ENCODE assay signal across 8 cellular contexts in genomic region chr6:122530440-122531046, GRCh38. TPM values are rescaled to one million over a fixed set of nuclear protein-coding genes. Genes with fewer than 3 reads are reported as not detected.
DNase-seq lines count a peak whose midpoint lies in the region; ATAC-seq and TF ChIP-seq lines count a peak whose summit lies in the region.

No MANE protein-coding gene starts in this region.

- H3K4me2 ChIP-seq in OCI-LY3 (ENCODE audit: low read length): no peak overlapping the region

- H3K27ac ChIP-seq in OCI-LY3 (ENCODE audit: low read length): no peak overlapping the region

- no peak overlapping the region for H3K9ac ChIP-seq in OCI-LY3 (ENCODE audit: low read length)

- no peak overlapping the region for H3K27ac Mint-ChIP-seq in activated T-helper 1 cell treated with anti-CD3 and anti-CD28 coated beads, Interleukin-12 subunit alpha, Interleukin-12 subunit beta, Interleukin-2, Interleukin-4 antibody, amounts not matched to agents 30 ng/mL and 10 ng/mL and 1 ng/mL, durations not matched to agents 14 hours and 24 hours and 36 hours

- no peaks in the 10 kb centered on the region for H3K36me3 ChIP-seq in OCI-LY3 (replicated peaks; ENCODE audit: low read depth, low read length)

- H2AFZ ChIP-seq in OCI-LY3 (ENCODE audit: low read depth, low read length): no peak overlapping the region

- peaks cover 28% of the 10 kb centered on the region for H3K27me3 Mint-ChIP-seq in activated T-helper 1 cell treated with anti-CD3 and anti-CD28 coated beads, Interleukin-12 subunit alpha, Interleukin-12 subunit beta, Interleukin-2, Interleukin-4 antibody, amounts not matched to agents 30 ng/mL and 10 ng/mL and 1 ng/mL, durations not matched to agents 14 hours and 24 hours and 36 hours (ENCODE audit: insufficient read depth)

- DNase-seq in GM04504 (ENCODE audit: low read depth): peak; percentile 35
- DNase-seq in Jurkat, Clone E6-1 (ENCODE audit: low read depth, low spot score): peak; percentile 64
- DNase-seq in activated T-helper 1 cell treated with anti-CD3 and anti-CD28 coated beads, Interleukin-12 subunit alpha, Interleukin-12 subunit beta, Interleukin-2, Interleukin-4 antibody, amounts not matched to agents 30 ng/mL and 10 ng/mL and 1 ng/mL, durations not matched to agents 14 hours and 24 hours and 36 hours (ENCODE audit: low spot score): peak; percentile 50
- peak; percentile 51 for DNase-seq in glomerular endothelial cell (ENCODE audit: extremely low read depth, low read depth, low spot score)
- peak; percentile 2 for DNase-seq in pulmonary artery endothelial cell (ENCODE audit: low read depth, low spot score)
- no peak for DNase-seq in activated effector memory CD4-positive, alpha-beta T cell treated with anti-CD3 and anti-CD28 coated beads, Interleukin-2, amount 50 U/mL, for 16 hours

- H3K9me3 Mint-ChIP-seq in activated T-helper 1 cell treated with anti-CD3 and anti-CD28 coated beads, Interleukin-12 subunit alpha, Interleukin-12 subunit beta, Interleukin-2, Interleukin-4 antibody, amounts not matched to agents 30 ng/mL and 10 ng/mL and 1 ng/mL, durations not matched to agents 14 hours and 24 hours and 36 hours: no peaks in the 10 kb centered on the region

- H3K27me3 ChIP-seq in OCI-LY3 (ENCODE audit: low read depth, low read length): no peaks in the 10 kb centered on the region

- H3K9me3 ChIP-seq in OCI-LY3 (ENCODE audit: insufficient read depth, low read length): no peaks in the 10 kb centered on the region

- peak; percentile 96 for ATAC-seq in GM21786 (IDR thresholded peaks at IDR 0.05; ENCODE audit: unreplicated experiment)

- no peaks in the 10 kb centered on the region for H3K4me1 Mint-ChIP-seq in activated T-helper 1 cell treated with anti-CD3 and anti-CD28 coated beads, Interleukin-12 subunit alpha, Interleukin-12 subunit beta, Interleukin-2, Interleukin-4 antibody, amounts not matched to agents 30 ng/mL and 10 ng/mL and 1 ng/mL, durations not matched to agents 14 hours and 24 hours and 36 hours (ENCODE audit: low read depth)

- H3K4me1 ChIP-seq in OCI-LY3 (ENCODE audit: low read length): no peaks in the 10 kb centered on the region

- no peaks in the 10 kb centered on the region for H3K36me3 Mint-ChIP-seq in activated T-helper 1 cell treated with anti-CD3 and anti-CD28 coated beads, Interleukin-12 subunit alpha, Interleukin-12 subunit beta, Interleukin-2, Interleukin-4 antibody, amounts not matched to agents 30 ng/mL and 10 ng/mL and 1 ng/mL, durations not matched to agents 14 hours and 24 hours and 36 hours (ENCODE audit: low read depth)

- H3K4me3 Mint-ChIP-seq in activated T-helper 1 cell treated with anti-CD3 and anti-CD28 coated beads, Interleukin-12 subunit alpha, Interleukin-12 subunit beta, Interleukin-2, Interleukin-4 antibody, amounts not matched to agents 30 ng/mL and 10 ng/mL and 1 ng/mL, durations not matched to agents 14 hours and 24 hours and 36 hours: no peak overlapping the region

- no peaks in the 10 kb centered on the region for H3K79me2 ChIP-seq in OCI-LY3 (ENCODE audit: low read length)

- TF ChIP-seq CTCF in OCI-LY3 (IDR thresholded peaks at IDR 0.05; ENCODE audit: low read depth, low read length): peak; percentile 67

- intact Hi-C loops in activated T-helper 1 cell treated with anti-CD3 and anti-CD28 coated beads, Interleukin-12 subunit alpha, Interleukin-12 subunit beta, Interleukin-2, Interleukin-4 antibody, amounts not matched to agents 30 ng/mL and 10 ng/mL and 1 ng/mL, durations not matched to agents 14 hours and 24 hours and 36 hours (cut with micrococcal nuclease): loop anchor here (1.0 kb wide), 3 partner anchors 38 to 149 kb away; no protein-coding TSS in a partner anchor

- H3K4me3 ChIP-seq in Jurkat, Clone E6-1 (ENCODE audit: low read length): no peak overlapping the region
- no peak overlapping the region for H3K4me3 ChIP-seq in OCI-LY3 (ENCODE audit: low read length)

- H4K20me1 ChIP-seq in OCI-LY3 (ENCODE audit: insufficient read depth, low read length): no peaks in the 10 kb centered on the region

RNA-seq across cellular contexts. Expression of gene SERINC1, which starts 58.9 kb away (rescaled TPM):
- polyA plus RNA-seq in Jurkat, Clone E6-1 (2012; ENCODE audit: insufficient read depth, insufficient read length): 33.8 TPM
- 43.1 and 47.5 TPM in 2 replicates for total RNA-seq in activated T-helper 1 cell treated with anti-CD3 and anti-CD28 coated beads, Interleukin-12 subunit alpha, Interleukin-12 subunit beta, Interleukin-2, Interleukin-4 antibody, amounts not matched to agents 30 ng/mL and 10 ng/mL and 1 ng/mL, durations not matched to agents 14 hours and 24 hours and 36 hours
- total RNA-seq in glomerular endothelial cell (126 and 138 TPM in 2 replicates), pulmonary artery endothelial cell (143 and 194 TPM in 2 replicates)
